In genomic region chr20:45949542-45950329, GRCh38 we compare ENCODE assay signal across 9 cellular contexts. TPM values are rescaled to one million over a fixed set of nuclear protein-coding genes. Genes with fewer than 3 reads are reported as not detected.
DNase-seq lines count a peak whose midpoint lies in the region; ATAC-seq and TF ChIP-seq lines count a peak whose summit lies in the region.
"Had no signal": no experiment of that assay in that cellular context is flagged by ENCODE, and none has a peak within 500 bp of the region (broad histone marks: within the 10 kb centered on the region; RNA-seq: fewer than 3 reads in every experiment).

No MANE protein-coding gene starts in this region.

- H3K27ac ChIP-seq in WERI-Rb-1 (peak overlapping the region; percentile 81), gastrocnemius medialis (peak overlapping the region; percentile 86 to 96 (median 92)), upper lobe of left lung (no peak overlapping the region)
- H3K27ac ChIP-seq: uterus had no signal

- H3K9me3 ChIP-seq in WERI-Rb-1 (ENCODE audit: severe bottlenecking) = no peaks in the 10 kb centered on the region
- no peaks in the 10 kb centered on the region for H3K9me3 ChIP-seq in gastrocnemius medialis
- no peaks in the 10 kb centered on the region for H3K9me3 ChIP-seq in upper lobe of left lung
- H3K9me3 ChIP-seq: uterus had no signal

- ATAC-seq in gastrocnemius medialis = no peak
- no peak for ATAC-seq in upper lobe of left lung (ENCODE audit: low FRiP score in 2 of 2)

- no peaks in the 10 kb centered on the region for H3K27me3 ChIP-seq in WERI-Rb-1 (ENCODE audit: insufficient read depth, low read depth, severe bottlenecking)
- H3K27me3 ChIP-seq in gastrocnemius medialis = no peaks in the 10 kb centered on the region
- no peaks in the 10 kb centered on the region for H3K27me3 ChIP-seq in upper lobe of left lung
- H3K27me3 ChIP-seq: uterus had no signal

- TF ChIP-seq EP300 in upper lobe of left lung (IDR thresholded peaks at IDR 0.05) = no peak

- H3K4me1 ChIP-seq in gastrocnemius medialis (peaks cover 10 to 24% of the 10 kb centered on the region in 2 donors), upper lobe of left lung (peaks cover 0 to 14% (median 7%) of the 10 kb centered on the region in 4 donors)
- H3K4me1 ChIP-seq: uterus had no signal

- no peak for TF ChIP-seq POLR2A in gastrocnemius medialis (IDR thresholded peaks at IDR 0.05)
- TF ChIP-seq POLR2A in upper lobe of left lung (IDR thresholded peaks at IDR 0.05) = no peak

- peak; percentile 62 for DNase-seq in activated effector memory CD4-positive, alpha-beta T cell treated with anti-CD3 and anti-CD28 coated beads, Interleukin-2, amount 50 U/mL, for 16 hours
- DNase-seq in activated effector memory CD4-positive, alpha-beta T cell treated with Interleukin-2 at 50 U/mL for 16 hours = no peak
- DNase-seq in WERI-Rb-1 = peak; percentile 73
- DNase-seq in gastrocnemius medialis = no peak
- no peak for DNase-seq in upper lobe of left lung
- DNase-seq in occipital lobe (lab: John Stamatoyannopoulos, UW) = no peak
- DNase-seq: activated CD4-positive, alpha-beta memory T cell treated with anti-CD3 and anti-CD28 coated beads for 36 hours; MV-4-11; uterus had no signal

- intact Hi-C loops in gastrocnemius medialis (cut with DNase I; ENCODE audit: low total_unique reads) = loop anchor here (2.0 kb wide), 1 partner anchor 17 kb away; no protein-coding TSS in a partner anchor

- TF ChIP-seq CTCF in WERI-Rb-1 (IDR thresholded peaks at IDR 0.05; ENCODE audit: low read depth, low read length) (no peak), gastrocnemius medialis (IDR thresholded peaks at IDR 0.05 in 4 of 5, conservative IDR thresholded peaks at IDR 0.05 in 1 of 5) (no peak), upper lobe of left lung (IDR thresholded peaks at IDR 0.05) (no peak)

- H3K4me3 ChIP-seq in WERI-Rb-1 (ENCODE audit: low read depth, low read length) (no peak overlapping the region), gastrocnemius medialis (no peak overlapping the region), upper lobe of left lung (no peak overlapping the region)
- H3K4me3 ChIP-seq: uterus had no signal

- 87% methylated on average over 11 to 13 of the region's 13 CpGs for WGBS in upper lobe of left lung, 2 donors

- H3K36me3 ChIP-seq in WERI-Rb-1 = peaks cover 86% of the 10 kb centered on the region
- peaks cover 0 to 85% of the 10 kb centered on the region in 2 donors for H3K36me3 ChIP-seq in gastrocnemius medialis
- peaks cover 44 to 96% (median 89%) of the 10 kb centered on the region in 4 donors for H3K36me3 ChIP-seq in upper lobe of left lung
- H3K36me3 ChIP-seq: uterus had no signal

- in situ Hi-C loops in gastrocnemius medialis (cut with MboI; ENCODE audit: low sequenced_read_pairs in 4 of 4) = loop anchor here in 2 of 4 donors (10.0 to 25.0 kb wide), 2 partner anchors 125 to 137 kb away; partner anchors contain the start of genes TNNC2 (in 1 of the 2) and UBE2C (in 1 of the 2)

RNA-seq across cellular contexts. Expression of gene PCIF1, which starts 15.3 kb away (rescaled TPM):
- total RNA-seq in gastrocnemius medialis (10 to 100 TPM; 32.1 to 51.2 (median 37.0) TPM), upper lobe of left lung (10 to 100 TPM; 41.7 to 59.7 (median 47.1) TPM), occipital lobe (14.5 TPM)

RNA-seq across cellular contexts. Expression of gene ZNF335, which starts 22.3 kb away (rescaled TPM):
- total RNA-seq in gastrocnemius medialis (10 to 100 TPM in 3 of 4 donors, 1 to 10 TPM in 1; 8.3 to 19.1 (median 12.7) TPM), upper lobe of left lung (10 to 100 TPM; 17.4 to 41.9 (median 23.0) TPM), occipital lobe (13.9 TPM)

RNA-seq across cellular contexts. Expression of gene PLTP, which starts 37.8 kb away (rescaled TPM):
- 10 to 100 TPM; 22.2 to 77.3 (median 37.3) TPM for total RNA-seq in gastrocnemius medialis
- total RNA-seq in upper lobe of left lung = 100 to 1,000 TPM in 2 of 6 donors, 10 to 100 TPM in 4; 28.9 to 169 (median 57.8) TPM
- 19.0 TPM for total RNA-seq in occipital lobe

RNA-seq across cellular contexts. Expression of gene CTSA, which starts 58.6 kb away (rescaled TPM):
- 10 to 100 TPM; 21.9 to 59.2 (median 46.2) TPM for total RNA-seq in gastrocnemius medialis
- total RNA-seq in upper lobe of left lung = 100 to 1,000 TPM; 109 to 176 (median 155) TPM
- 15.8 TPM for total RNA-seq in occipital lobe

RNA-seq across cellular contexts. Expression of gene NEURL2, which starts 58.7 kb away (rescaled TPM):
- total RNA-seq in gastrocnemius medialis = 10 to 100 TPM in 2 of 4 donors, 1 to 10 TPM in 2; 4.9 to 24.1 (median 10.2) TPM
- total RNA-seq in upper lobe of left lung = 10 to 100 TPM in 1 of 6 donors, 1 to 10 TPM in 5; 3.9 to 31.4 (median 5.5) TPM
- total RNA-seq in occipital lobe = 2.8 TPM

Comparison
In these comparisons a context has a peak if more than half of its experiments do, and no peak if none do; other contexts are left out.
1. DNase-seq: peak in activated effector memory CD4-positive, alpha-beta T cell treated with anti-CD3 and anti-CD28 coated beads, Interleukin-2, amount 50 U/mL, for 16 hours (single experiment) and WERI-Rb-1 (single experiment); none in activated effector memory CD4-positive, alpha-beta T cell treated with Interleukin-2 at 50 U/mL for 16 hours (single experiment), gastrocnemius medialis (0 of 2), upper lobe of left lung (0 of 2) and occipital lobe (single experiment).
2. H3K27ac ChIP-seq: peak in WERI-Rb-1 (single experiment) and gastrocnemius medialis (4 of 4); none in upper lobe of left lung (0 of 4).